In the genomic region with DNA sequence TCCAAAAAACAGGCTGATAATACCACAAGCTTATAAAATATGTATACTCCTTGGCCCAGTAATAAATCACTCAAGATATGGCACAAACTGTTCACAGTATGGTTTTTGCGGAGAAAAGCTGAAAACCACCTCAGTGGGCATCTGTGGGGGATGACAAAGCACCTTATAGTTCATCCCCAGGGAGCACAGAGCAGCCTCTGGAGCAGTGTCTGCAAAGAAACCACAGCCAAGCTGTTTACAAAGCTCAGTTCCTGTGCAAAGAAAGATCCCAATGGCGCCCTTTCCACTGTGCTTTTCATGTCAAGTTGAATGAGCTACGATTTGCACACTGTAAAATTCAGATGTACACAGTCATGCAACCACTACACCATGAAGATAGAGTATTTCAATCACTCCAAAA, we compare ENCODE assay signal across 18 cellular contexts. TPM values are rescaled to one million over a fixed set of nuclear protein-coding genes. Genes with fewer than 3 reads are reported as not detected.
DNase-seq lines count a peak whose midpoint lies in the region; ATAC-seq and TF ChIP-seq lines count a peak whose summit lies in the region.
"Had no signal": no experiment of that assay in that cellular context is flagged by ENCODE, and none has a peak within 500 bp of the region (broad histone marks: within the 10 kb centered on the region; RNA-seq: fewer than 3 reads in every experiment).

No MANE protein-coding gene starts in this region.

- CTCF ChIA-PET in activated CD4-positive, alpha-beta T cell treated with anti-CD3 and anti-CD28 coated beads for 36 hours (lab: Charles Lee) = interaction anchor here (0.5 to 2.1 kb wide), 9 partner anchors 9 to 247 kb away, joined by 3 to 9 read pairs (median 4); no protein-coding TSS in a partner anchor

- H3K4me3 Mint-ChIP-seq in activated CD4-positive, alpha-beta T cell treated with anti-CD3 and anti-CD28 coated beads for 36 hours = no peak overlapping the region
- peak overlapping the region in 4 of 5 experiments; percentile 56 to 80 (median 63) for H3K4me3 Mint-ChIP-seq in brain
- H3K4me3 Mint-ChIP-seq in progenitor cell of endocrine pancreas (ENCODE audit: low read depth) = no peak overlapping the region
- H3K4me3 Mint-ChIP-seq: activated CD8-positive, alpha-beta memory T cell treated with anti-CD3 and anti-CD28 coated beads, Interleukin-2, amount 10 ng/mL, durations not matched to agents 7 days and 5 days had no signal

- H3K9me3 Mint-ChIP-seq in activated CD4-positive, alpha-beta T cell treated with anti-CD3 and anti-CD28 coated beads for 36 hours (ENCODE audit: low read depth) = no peaks in the 10 kb centered on the region
- H3K9me3 Mint-ChIP-seq in brain = peaks cover 0 to 6% (median 0%) of the 10 kb centered on the region in 5 experiments
- no peaks in the 10 kb centered on the region for H3K9me3 Mint-ChIP-seq in progenitor cell of endocrine pancreas (ENCODE audit: low read depth)

- TF ChIP-seq CTCF in NB4 (IDR thresholded peaks at IDR 0.05; ENCODE audit: low read depth, low read length) = no peak
- no peak for TF ChIP-seq CTCF in brain (conservative IDR thresholded peaks at IDR 0.05)
- TF ChIP-seq CTCF in progenitor cell of endocrine pancreas (IDR thresholded peaks at IDR 0.05; ENCODE audit: unreplicated experiment) = no peak

- H3K4me1 Mint-ChIP-seq in activated CD4-positive, alpha-beta T cell treated with anti-CD3 and anti-CD28 coated beads for 36 hours = peaks cover 53% of the 10 kb centered on the region
- H3K4me1 Mint-ChIP-seq in brain (peaks cover 61% of the 10 kb centered on the region), progenitor cell of endocrine pancreas (ENCODE audit: low read depth) (peaks cover 20% of the 10 kb centered on the region)

- POLR2A ChIA-PET in activated CD4-positive, alpha-beta T cell treated with anti-CD3 and anti-CD28 coated beads for 36 hours (lab: Charles Lee) = interaction anchor here (0.6 kb wide), 1 partner anchor 288 kb away, joined by 5 read pairs; no protein-coding TSS in a partner anchor

- peaks cover 25% of the 10 kb centered on the region for H3K27me3 Mint-ChIP-seq in activated CD4-positive, alpha-beta T cell treated with anti-CD3 and anti-CD28 coated beads for 36 hours
- H3K27me3 Mint-ChIP-seq in brain (peaks cover 34% of the 10 kb centered on the region), progenitor cell of endocrine pancreas (peaks cover 34% of the 10 kb centered on the region)

- peak overlapping the region; percentile 12 for H3K4me3 ChIP-seq in NB4 (ENCODE audit: low read depth, low read length)
- H3K4me3 ChIP-seq: left lung, Peyer's patch, stomach had no signal

- no peak for DNase-seq in activated CD4-positive, alpha-beta T cell treated with anti-CD3 and anti-CD28 coated beads for 36 hours
- no peak for DNase-seq in activated CD4-positive, alpha-beta T cell treated with anti-CD3 and anti-CD28 coated beads for 4 hours
- DNase-seq in NB4 (ENCODE audit: low read depth) (peak; percentile 92), progenitor cell of endocrine pancreas (ENCODE audit: low spot score, unreplicated experiment) (no peak), NCI-H345 treated with DMSO at 0.1 percent for 48 hours (lab: John Stamatoyannopoulos, UW; ENCODE audit: unreplicated experiment) (no peak), OCI-M1 (lab: John Stamatoyannopoulos, UW) (no peak)
- DNase-seq: activated CD4-positive, alpha-beta T cell treated with anti-CD3 and anti-CD28 coated beads for 1 hour; activated CD8-positive, alpha-beta memory T cell treated with anti-CD3 and anti-CD28 coated beads, Interleukin-2, amount 10 ng/mL, durations not matched to agents 7 days and 5 days; activated effector memory CD4-positive, alpha-beta T cell treated with Interleukin-2 at 50 U/mL for 16 hours; left lung; NCI-H1694 treated with DMSO at 0.1 percent for 48 hours; NCI-H526 treated with DMSO at 0.1 percent for 48 hours; stomach had no signal

- H3K36me3 Mint-ChIP-seq in activated CD4-positive, alpha-beta T cell treated with anti-CD3 and anti-CD28 coated beads for 36 hours (ENCODE audit: low read depth) = no peaks in the 10 kb centered on the region
- H3K36me3 Mint-ChIP-seq in brain = no peaks in the 10 kb centered on the region
- H3K36me3 Mint-ChIP-seq in progenitor cell of endocrine pancreas (ENCODE audit: insufficient read depth) = no peaks in the 10 kb centered on the region
- H3K36me3 Mint-ChIP-seq: activated CD8-positive, alpha-beta memory T cell treated with anti-CD3 and anti-CD28 coated beads, Interleukin-2, amount 10 ng/mL, durations not matched to agents 7 days and 5 days had no signal

- intact Hi-C loops in activated CD4-positive, alpha-beta T cell treated with anti-CD3 and anti-CD28 coated beads for 36 hours (cut with DNase I, micrococcal nuclease) = no loop called here

- ATAC-seq in activated CD4-positive, alpha-beta T cell treated with anti-CD3 and anti-CD28 coated beads for 36 hours = no peak
- no peak for ATAC-seq in GM21529 (IDR thresholded peaks at IDR 0.05; ENCODE audit: unreplicated experiment)
- ATAC-seq: activated CD8-positive, alpha-beta memory T cell treated with anti-CD3 and anti-CD28 coated beads, Interleukin-2, amount 10 ng/mL, durations not matched to agents 7 days and 5 days; esophagus mucosa; left lung had no signal

- peak overlapping the region; percentile 6 for H3K27ac Mint-ChIP-seq in activated CD4-positive, alpha-beta T cell treated with anti-CD3 and anti-CD28 coated beads for 36 hours
- H3K27ac Mint-ChIP-seq in brain = peak overlapping the region in 4 of 5 experiments; percentile 52 to 96 (median 95)
- H3K27ac Mint-ChIP-seq in progenitor cell of endocrine pancreas = peak overlapping the region; percentile 47
- H3K27ac Mint-ChIP-seq: activated CD8-positive, alpha-beta memory T cell treated with anti-CD3 and anti-CD28 coated beads, Interleukin-2, amount 10 ng/mL, durations not matched to agents 7 days and 5 days had no signal

- no peak for TF ChIP-seq POLR2A in NB4 (IDR thresholded peaks at IDR 0.05; ENCODE audit: extremely low read depth, insufficient read length)

RNA-seq across cellular contexts. Expression of a gene that starts 2.6 kb away (rescaled TPM):
- total RNA-seq in activated CD4-positive, alpha-beta T cell treated with anti-CD3 and anti-CD28 coated beads for 36 hours = under 1 TPM; 0.19 to 0.39 TPM
- polyA plus RNA-seq in brain (ENCODE audit: insufficient read depth, low read depth, low replicate concordance) = 0.97 TPM
- total RNA-seq in progenitor cell of endocrine pancreas = 0.60 TPM in 2 replicates
- total RNA-seq: LHCN-M2 had no signal

RNA-seq across cellular contexts. Expression of a gene that starts 4.7 kb away (rescaled TPM):
- under 1 TPM; 0.64 to 0.88 TPM for total RNA-seq in activated CD4-positive, alpha-beta T cell treated with anti-CD3 and anti-CD28 coated beads for 36 hours
- polyA plus RNA-seq in brain (ENCODE audit: insufficient read depth, low read depth, low replicate concordance) = 0.27 TPM
- total RNA-seq in progenitor cell of endocrine pancreas = 2.4 and 2.7 TPM in 2 replicates
- total RNA-seq: LHCN-M2 had no signal

Comparison
In these comparisons a context has a peak if more than half of its experiments do, and no peak if none do; other contexts are left out.
1. H3K27ac Mint-ChIP-seq: peak in every context shown above with its lines; median percentile 95 in brain; 47 in progenitor cell of endocrine pancreas; 6 in activated CD4-positive, alpha-beta T cell treated with anti-CD3 and anti-CD28 coated beads for 36 hours.
2. H3K4me3 Mint-ChIP-seq: peak in brain (4 of 5); none in activated CD4-positive, alpha-beta T cell treated with anti-CD3 and anti-CD28 coated beads for 36 hours (single experiment) and progenitor cell of endocrine pancreas (single experiment).